Comparison of ENCODE assay signal across 1 cellular context in genomic region chr5:54007822-54008777, GRCh38.
TF ChIP-seq lines count a peak whose summit lies in the region.

No MANE protein-coding gene starts in this region.

TF ChIP-seq in H1, 55 proteins besides CTCF, POLR2A, EP300 and RAD21 (continued from another document):
- TF ChIP-seq ATF2 (IDR thresholded peaks at IDR 0.05; ENCODE audit: low read length) (no peak), ZNF274 (IDR thresholded peaks at IDR 0.05; ENCODE audit: borderline replicate concordance, extremely low read depth, low read length) (no peak), NRF1 (IDR thresholded peaks at IDR 0.05; ENCODE audit: low read depth, low read length) (no peak), TBP (IDR thresholded peaks at IDR 0.05; ENCODE audit: low read depth, low read length) (no peak)
